ENCODE assay signal across 12 cellular contexts in the genomic region with DNA sequence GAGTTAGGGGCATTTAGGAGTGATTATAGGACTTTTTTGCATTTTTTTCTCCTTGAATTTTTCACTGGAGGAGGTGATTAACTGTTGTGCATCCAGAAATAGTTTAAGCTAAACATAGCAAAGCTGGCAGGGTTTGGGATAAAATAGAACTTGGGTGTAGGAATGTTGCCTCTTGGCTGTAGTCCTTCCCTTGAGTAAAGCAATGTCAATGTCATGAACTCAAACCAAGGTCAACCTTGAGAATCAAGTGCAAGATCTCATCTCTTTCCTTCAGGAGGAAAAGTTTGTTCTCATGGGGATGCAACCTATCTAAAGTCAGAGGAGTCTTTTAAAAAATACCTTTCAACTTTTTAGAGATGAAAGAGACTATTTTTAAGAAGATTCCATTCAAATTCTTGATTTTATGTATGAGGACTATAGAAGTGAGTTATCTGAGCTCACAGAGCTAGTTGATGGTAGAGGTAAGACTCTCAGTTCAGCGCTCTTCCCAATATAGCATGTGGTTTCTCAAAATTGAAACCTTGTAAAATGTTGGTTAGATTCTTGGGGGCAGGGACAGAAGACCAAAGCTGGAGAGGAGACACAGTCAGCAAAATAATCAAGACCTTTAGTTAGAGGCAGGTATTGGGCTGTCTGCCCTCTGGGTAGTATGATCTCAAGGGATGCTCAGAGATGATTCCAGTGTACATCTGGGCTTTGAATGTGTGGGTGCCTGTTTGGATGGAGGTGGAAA.
"Had no signal": no experiment of that assay in that cellular context is flagged by ENCODE, and none has a peak within 500 bp of the region (broad histone marks: within the 10 kb centered on the region; RNA-seq: fewer than 3 reads in every experiment).

No MANE protein-coding gene starts in this region.

- H3K4me3 ChIP-seq: lung, suprapubic skin, upper lobe of right lung had no signal

- DNase-seq: activated CD4-positive, alpha-beta T cell treated with anti-CD3 and anti-CD28 coated beads for 4 hours; activated naive CD4-positive, alpha-beta T cell treated with anti-CD3 and anti-CD28 coated beads for 36 hours; hypothalamus; naive thymus-derived CD4-positive, alpha-beta T cell; stimulated activated CD4-positive, alpha-beta T cell treated with anti-CD3 and anti-CD28 coated beads, Interleukin-2, amount 100 ng/mL, for 24 hours; stimulated activated naive B cell treated with anti-CD40 and anti-IgM and Interleukin-4, amounts not matched to agents 10 μg/mL and 1 μg/mL and 100 μg/mL, for 72 hours; T-helper 1 cell; upper lobe of right lung had no signal

- H3K27ac ChIP-seq: suprapubic skin, upper lobe of right lung, VCaP had no signal

- H3K27me3 Mint-ChIP-seq: naive thymus-derived CD4-positive, alpha-beta T cell had no signal

- H3K27me3 ChIP-seq: suprapubic skin, upper lobe of right lung had no signal

- ATAC-seq: naive thymus-derived CD4-positive, alpha-beta T cell; stimulated activated naive B cell treated with anti-CD40 and anti-IgM and Interleukin-4, amounts not matched to agents 10 μg/mL and 1 μg/mL and 100 μg/mL, for 72 hours; upper lobe of right lung had no signal

- H3K36me3 Mint-ChIP-seq: naive thymus-derived CD4-positive, alpha-beta T cell; stimulated activated naive B cell treated with anti-CD40 and anti-IgM and Interleukin-4, amounts not matched to agents 10 μg/mL and 1 μg/mL and 100 μg/mL, for 72 hours had no signal

- H3K4me1 ChIP-seq: suprapubic skin, upper lobe of right lung had no signal

- H3K36me3 ChIP-seq: suprapubic skin, upper lobe of right lung had no signal

- H3K27ac Mint-ChIP-seq: activated naive CD4-positive, alpha-beta T cell treated with anti-CD3 and anti-CD28 coated beads for 36 hours; activated T-helper 1 cell treated with anti-CD3 and anti-CD28 coated beads, Interleukin-12 subunit alpha, Interleukin-12 subunit beta, Interleukin-2, Interleukin-4 antibody, amounts not matched to agents 30 ng/mL and 10 ng/mL and 1 ng/mL, durations not matched to agents 14 hours and 24 hours and 36 hours; naive thymus-derived CD4-positive, alpha-beta T cell; stimulated activated naive B cell treated with anti-CD40 and anti-IgM and Interleukin-4, amounts not matched to agents 10 μg/mL and 1 μg/mL and 100 μg/mL, for 72 hours had no signal

- H3K4me1 Mint-ChIP-seq: naive thymus-derived CD4-positive, alpha-beta T cell; stimulated activated naive B cell treated with anti-CD40 and anti-IgM and Interleukin-4, amounts not matched to agents 10 μg/mL and 1 μg/mL and 100 μg/mL, for 72 hours had no signal

- H3K9me3 ChIP-seq: suprapubic skin, upper lobe of right lung had no signal

- H3K4me3 Mint-ChIP-seq: activated naive CD4-positive, alpha-beta T cell treated with anti-CD3 and anti-CD28 coated beads for 36 hours; activated T-helper 1 cell treated with anti-CD3 and anti-CD28 coated beads, Interleukin-12 subunit alpha, Interleukin-12 subunit beta, Interleukin-2, Interleukin-4 antibody, amounts not matched to agents 30 ng/mL and 10 ng/mL and 1 ng/mL, durations not matched to agents 14 hours and 24 hours and 36 hours; naive thymus-derived CD4-positive, alpha-beta T cell; stimulated activated naive B cell treated with anti-CD40 and anti-IgM and Interleukin-4, amounts not matched to agents 10 μg/mL and 1 μg/mL and 100 μg/mL, for 72 hours had no signal
